In genomic region chr11:20559523-20560300, GRCh38 we compare ENCODE assay signal across 33 cellular contexts. TPM values are rescaled to one million over a fixed set of nuclear protein-coding genes. Genes with fewer than 3 reads are reported as not detected.
"Had no signal": no experiment of that assay in that cellular context is flagged by ENCODE, and none has a peak within 500 bp of the region (broad histone marks: within the 10 kb centered on the region; RNA-seq: fewer than 3 reads in every experiment).

No MANE protein-coding gene starts in this region.

- H2AFZ ChIP-seq: neural progenitor cell, parathyroid adenoma had no signal

- H3K4me3 Mint-ChIP-seq: immature natural killer cell; naive thymus-derived CD4-positive, alpha-beta T cell; nephron; neural progenitor cell; stimulated activated memory B cell treated with anti-CD40 and anti-IgM and Interleukin-4, amounts not matched to agents 10 μg/mL and 1 μg/mL and 100 μg/mL, for 72 hours; type B pancreatic cell had no signal

- H3K36me3 ChIP-seq: neural progenitor cell, prostate gland, sigmoid colon, tibial artery had no signal

- H3K27ac ChIP-seq: coronary artery, neural progenitor cell, parathyroid adenoma, prostate gland, sigmoid colon, testis, tibial artery had no signal

- H3K27ac Mint-ChIP-seq: immature natural killer cell; naive thymus-derived CD4-positive, alpha-beta T cell; nephron; neural progenitor cell; stimulated activated memory B cell treated with anti-CD40 and anti-IgM and Interleukin-4, amounts not matched to agents 10 μg/mL and 1 μg/mL and 100 μg/mL, for 72 hours; type B pancreatic cell had no signal

- H3K9me3 ChIP-seq: prostate gland, sigmoid colon, testis, tibial artery had no signal

- H3K4me1 ChIP-seq: neural progenitor cell, parathyroid adenoma, prostate gland, sigmoid colon, testis, tibial artery had no signal

- H3K4me3 ChIP-seq: coronary artery, lung, neural progenitor cell, prostate gland, sigmoid colon, testis, tibial artery had no signal

- H3K27me3 ChIP-seq: neural progenitor cell, sigmoid colon, testis, tibial artery had no signal

- ATAC-seq: naive thymus-derived CD4-positive, alpha-beta T cell; right cardiac atrium; stimulated activated memory B cell treated with anti-CD40 and anti-IgM and Interleukin-4, amounts not matched to agents 10 μg/mL and 1 μg/mL and 100 μg/mL, for 72 hours; stimulated activated naive CD8-positive, alpha-beta T cell treated with anti-CD3 and anti-CD28 coated beads, Interleukin-15, Interleukin-2, amounts not matched to agents 100 U/mL and 50 U/mL, for 24 hours had no signal

- H3K79me2 ChIP-seq: parathyroid adenoma had no signal

- H3K36me3 Mint-ChIP-seq: immature natural killer cell; neural progenitor cell; stimulated activated memory B cell treated with anti-CD40 and anti-IgM and Interleukin-4, amounts not matched to agents 10 μg/mL and 1 μg/mL and 100 μg/mL, for 72 hours; type B pancreatic cell had no signal

- H3K4me1 Mint-ChIP-seq: immature natural killer cell; naive thymus-derived CD4-positive, alpha-beta T cell; nephron; neural progenitor cell; stimulated activated memory B cell treated with anti-CD40 and anti-IgM and Interleukin-4, amounts not matched to agents 10 μg/mL and 1 μg/mL and 100 μg/mL, for 72 hours had no signal

- H3K4me2 ChIP-seq: neural progenitor cell had no signal

- DNase-seq: dermis blood vessel endothelial cell; effector memory CD4-positive, alpha-beta T cell; foreskin melanocyte; hypothalamus; immature natural killer cell; islet precursor cell; mesenchymal stem cell; midbrain; naive thymus-derived CD4-positive, alpha-beta T cell; right cardiac atrium; sigmoid colon; stimulated activated CD4-positive, alpha-beta T cell treated with anti-CD3 and anti-CD28 coated beads, Interleukin-2, amount 100 ng/mL, for 24 hours; stimulated activated CD4-positive, alpha-beta T cell treated with anti-CD3 and anti-CD28 coated beads, Interleukin-4, amount 100 ng/mL, for 4 hours; stimulated activated naive CD8-positive, alpha-beta T cell treated with anti-CD3 and anti-CD28 coated beads, Interleukin-15, Interleukin-2, amounts not matched to agents 100 U/mL and 50 U/mL, for 24 hours; substantia nigra; testis; tibial artery had no signal

RNA-seq across cellular contexts. Expression of gene SLC6A5, which starts 39.7 kb away (rescaled TPM):
- total RNA-seq: dermis blood vessel endothelial cell; endothelial cell of umbilical vein; fibroblast of lung; liver; lung; mucosa of gallbladder; naive thymus-derived CD4-positive, alpha-beta T cell; osteoblast; renal cortical epithelial cell; right cardiac atrium; sigmoid colon; skeletal muscle tissue had no signal
- polyA plus RNA-seq: endothelial cell of umbilical vein; esophagus; fibroblast of lung; immature natural killer cell; liver; lung; naive thymus-derived CD4-positive, alpha-beta T cell; right cardiac atrium had no signal
